ENCODE assay signal across 8 cellular contexts in genomic region chr14:24339284-24340151, GRCh38. TPM values are rescaled to one million over a fixed set of nuclear protein-coding genes. Genes with fewer than 3 reads are reported as not detected.
DNase-seq lines count a peak whose midpoint lies in the region; ATAC-seq and TF ChIP-seq lines count a peak whose summit lies in the region.

Gene RIPK3, minus strand, starts transcription at chr14:24339991. Its CDS starts 165 bp downstream, at chr14:24339826.

- no peaks in the 10 kb centered on the region for H3K36me3 ChIP-seq in mucosa of descending colon (ENCODE audit: low read depth)

- H3K4me3 ChIP-seq in mucosa of descending colon = peak within 1 kb of the TSS; percentile 36

- peaks cover 41% of the 10 kb centered on the region for H3K36me3 Mint-ChIP-seq in dendritic cell treated with granulocyte-macrophage colony-stimulating factor and Interleukin-4, amounts not matched to agents 40 ng/mL and 50 ng/mL, for 4 days (ENCODE audit: low read depth)
- peaks cover 6% of the 10 kb centered on the region for H3K36me3 Mint-ChIP-seq in stimulated activated naive CD8-positive, alpha-beta T cell treated with anti-CD3 and anti-CD28 coated beads, Interleukin-15, Interleukin-2, amounts not matched to agents 100 ng/mL and 50 ng/mL, for 24 hours (ENCODE audit: low read depth)

- no peaks in the 10 kb centered on the region for H3K9me3 Mint-ChIP-seq in dendritic cell treated with granulocyte-macrophage colony-stimulating factor and Interleukin-4, amounts not matched to agents 40 ng/mL and 50 ng/mL, for 4 days
- no peaks in the 10 kb centered on the region for H3K9me3 Mint-ChIP-seq in stimulated activated naive CD8-positive, alpha-beta T cell treated with anti-CD3 and anti-CD28 coated beads, Interleukin-15, Interleukin-2, amounts not matched to agents 100 ng/mL and 50 ng/mL, for 24 hours

- DNase-seq in mucosa of descending colon (peak; percentile 89 to 93 (median 91)), NCI-H69 (lab: John Stamatoyannopoulos, UW) (no peak), NCI-H446 (lab: John Stamatoyannopoulos, UW) (no peak)

- no peaks in the 10 kb centered on the region for H3K9me3 ChIP-seq in mucosa of descending colon

- intact Hi-C loops in dendritic cell treated with granulocyte-macrophage colony-stimulating factor and Interleukin-4, amounts not matched to agents 40 ng/mL and 50 ng/mL, for 4 days (cut with micrococcal nuclease) = no loop called here
- intact Hi-C loops in mucosa of descending colon (cut with DNase I, micrococcal nuclease) = no loop called here

- peak within 1 kb of the TSS; percentile 90 for H3K4me3 Mint-ChIP-seq in dendritic cell treated with granulocyte-macrophage colony-stimulating factor and Interleukin-4, amounts not matched to agents 40 ng/mL and 50 ng/mL, for 4 days
- H3K4me3 Mint-ChIP-seq in stimulated activated naive CD8-positive, alpha-beta T cell treated with anti-CD3 and anti-CD28 coated beads, Interleukin-15, Interleukin-2, amounts not matched to agents 100 ng/mL and 50 ng/mL, for 24 hours = peak within 1 kb of the TSS; percentile 87

- H3K4me1 Mint-ChIP-seq in dendritic cell treated with granulocyte-macrophage colony-stimulating factor and Interleukin-4, amounts not matched to agents 40 ng/mL and 50 ng/mL, for 4 days (ENCODE audit: low read depth) = peaks cover 71% of the 10 kb centered on the region
- H3K4me1 Mint-ChIP-seq in stimulated activated naive CD8-positive, alpha-beta T cell treated with anti-CD3 and anti-CD28 coated beads, Interleukin-15, Interleukin-2, amounts not matched to agents 100 ng/mL and 50 ng/mL, for 24 hours (ENCODE audit: low read depth) = peaks cover 30% of the 10 kb centered on the region

- peak within 1 kb of the TSS; percentile 93 for H3K27ac Mint-ChIP-seq in dendritic cell treated with granulocyte-macrophage colony-stimulating factor and Interleukin-4, amounts not matched to agents 40 ng/mL and 50 ng/mL, for 4 days
- peak within 1 kb of the TSS; percentile 55 for H3K27ac Mint-ChIP-seq in stimulated activated naive CD8-positive, alpha-beta T cell treated with anti-CD3 and anti-CD28 coated beads, Interleukin-15, Interleukin-2, amounts not matched to agents 100 ng/mL and 50 ng/mL, for 24 hours

- peaks cover 22% of the 10 kb centered on the region for H3K27me3 Mint-ChIP-seq in dendritic cell treated with granulocyte-macrophage colony-stimulating factor and Interleukin-4, amounts not matched to agents 40 ng/mL and 50 ng/mL, for 4 days
- H3K27me3 Mint-ChIP-seq in stimulated activated naive CD8-positive, alpha-beta T cell treated with anti-CD3 and anti-CD28 coated beads, Interleukin-15, Interleukin-2, amounts not matched to agents 100 ng/mL and 50 ng/mL, for 24 hours = peaks cover 20% of the 10 kb centered on the region

- TF ChIP-seq CTCF in mucosa of descending colon (IDR thresholded peaks at IDR 0.05) = no peak

- H3K4me1 ChIP-seq in mucosa of descending colon (ENCODE audit: low read depth) = peaks cover 21% of the 10 kb centered on the region

- ATAC-seq in GM19035 (IDR thresholded peaks at IDR 0.05; ENCODE audit: unreplicated experiment) (peak; percentile 90), HG03139 (IDR thresholded peaks at IDR 0.05; ENCODE audit: unreplicated experiment) (peak; percentile 84), mucosa of descending colon (peak; percentile 93)
- ATAC-seq in activated CD4-positive, CD25-positive, alpha-beta regulatory T cell treated with anti-CD3 and anti-CD28 coated beads, Interleukin-2, amount 50 U/mL, for 24 hours = peak; percentile 95 to 96

RNA-seq across cellular contexts. Expression of gene RIPK3, which starts in this region (rescaled TPM):
- 10 to 100 TPM; 40.6 to 99.9 (median 71.7) TPM for total RNA-seq in mucosa of descending colon

Comparison
In these comparisons a context has a peak if more than half of its experiments do, and no peak if none do; other contexts are left out.
1. DNase-seq: peak in mucosa of descending colon (3 of 3); none in NCI-H69 (single experiment) and NCI-H446 (0 of 2).
2. Peak in every context shown above with its lines, with median percentiles within 50 percentile points of each other: ATAC-seq.